27 cellular contexts compared by ENCODE assay signal in the genomic region with DNA sequence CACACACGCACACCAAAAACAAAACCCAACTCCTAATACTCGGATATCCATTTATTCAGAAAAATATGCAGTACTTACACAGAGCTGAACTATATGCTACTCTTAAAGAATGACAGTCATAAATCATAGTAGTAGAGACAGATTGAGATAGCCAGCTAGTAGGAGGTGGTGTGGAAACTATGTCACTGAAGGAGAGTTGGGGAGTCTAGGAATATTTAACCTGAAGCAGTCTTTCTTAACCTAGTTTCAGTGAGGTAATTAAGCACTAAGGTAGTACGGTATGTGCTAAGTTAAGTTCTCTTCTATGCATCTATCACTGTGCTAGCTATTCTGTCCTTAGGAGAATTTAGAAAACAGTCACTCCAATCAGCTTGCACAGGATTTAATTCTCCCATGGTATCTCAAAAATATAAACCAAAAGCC. TPM values are rescaled to one million over a fixed set of nuclear protein-coding genes. Genes with fewer than 3 reads are reported as not detected.
DNase-seq lines count a peak whose midpoint lies in the region; ATAC-seq, FAIRE-seq and TF ChIP-seq lines count a peak whose summit lies in the region.
"Had no signal": no experiment of that assay in that cellular context is flagged by ENCODE, and none has a peak within 500 bp of the region (broad histone marks: within the 10 kb centered on the region; RNA-seq: fewer than 3 reads in every experiment).

No MANE protein-coding gene starts in this region.

- no peaks in the 10 kb centered on the region for H4K20me1 ChIP-seq in GM12878 (ENCODE audit: control insufficient read depth, insufficient read depth)
- no peaks in the 10 kb centered on the region for H4K20me1 ChIP-seq in Karpas-422 (ENCODE audit: insufficient read depth, low read depth, low read length)

- H3K4me3 Mint-ChIP-seq in nephron progenitor cell, result peak overlapping the region; percentile 5
- H3K4me3 Mint-ChIP-seq: activated CD4-positive, alpha-beta memory T cell treated with anti-CD3 and anti-CD28 coated beads for 36 hours; endodermal cell; stimulated activated naive B cell treated with anti-CD40 and anti-IgM and Interleukin-4, amounts not matched to agents 10 μg/mL and 1 μg/mL and 100 μg/mL, for 72 hours had no signal

- H3K4me1 Mint-ChIP-seq in nephron progenitor cell, result no peaks in the 10 kb centered on the region

- in situ Hi-C loops in GM12878 (cut with MboI), result no loop called here

- peaks cover 88% of the 10 kb centered on the region for H3K9me3 Mint-ChIP-seq in nephron progenitor cell

- RAD21 ChIA-PET in GM12878 (lab: Charles Lee; ENCODE audit: unreplicated experiment), result interaction anchor here (1.0 kb wide), 1 partner anchor 62 kb away, joined by 3 read pairs; no protein-coding TSS in a partner anchor

- WGBS in GM12878 (ENCODE audit: insufficient coverage, insufficient replicate concordance, low lambda C conversion rate, missing lambda C conversion rate), result 95% methylated on average over 3 of the region's 3 CpGs

- H3K27ac ChIP-seq in GM12878 (ENCODE audit: control insufficient read depth, insufficient read depth) (no peak overlapping the region), Karpas-422 (ENCODE audit: low read length) (no peak overlapping the region)
- H3K27ac ChIP-seq: gastroesophageal sphincter, spleen had no signal

- FAIRE-seq in GM12878 (lab: Jason Lieb, UNC), result no peak
- FAIRE-seq: colon, keratinocyte had no signal

- DNase-seq in A172 (ENCODE audit: low spot score) (peak; percentile 23), HEK293T (ENCODE audit: extremely low spot score) (peak; percentile 6), GM12878 (ENCODE audit: low read depth, low spot score) (no peak), nephron progenitor cell (no peak), NCI-H1436 (lab: John Stamatoyannopoulos, UW) (no peak), activated gamma-delta T cell (lab: John Stamatoyannopoulos, UW) (no peak), Karpas-422 (no peak), hippocampal formation (lab: John Stamatoyannopoulos, UW) (no peak)
- DNase-seq: activated CD4-positive, alpha-beta memory T cell treated with anti-CD3 and anti-CD28 coated beads for 36 hours; activated naive CD4-positive, alpha-beta T cell; amniotic stem cell; C1 segment of cervical spinal cord; EL; endodermal cell; HCEC 1CT; NCI-H1417; NCI-H2081 treated with DMSO at 0.1 percent for 48 hours; NCI-H446 treated with DMSO at 0.1 percent for 48 hours; nucleus accumbens; OCI-M1; spleen; stimulated activated CD4-positive, alpha-beta T cell treated with anti-CD3 and anti-CD28 coated beads, Interleukin-2, amount 100 ng/mL, for 48 hours; stimulated activated naive B cell treated with anti-CD40 and anti-IgM and Interleukin-4, amounts not matched to agents 10 μg/mL and 1 μg/mL and 100 μg/mL, for 72 hours had no signal

- H3K27ac Mint-ChIP-seq in nephron progenitor cell, result no peak overlapping the region
- H3K27ac Mint-ChIP-seq: activated CD4-positive, alpha-beta memory T cell treated with anti-CD3 and anti-CD28 coated beads for 36 hours had no signal

- no TSS peak for BruUV-seq in GM12878 (replicated peaks; lab: Mats Ljungman, UMichigan)

- H3K36me3 Mint-ChIP-seq in nephron progenitor cell (ENCODE audit: low read depth), result peaks cover 93% of the 10 kb centered on the region

- POLR2A ChIA-PET in HEK293T (lab: Yijun Ruan, JAX) (no interaction called here), GM12878 (lab: Charles Lee) (interaction anchor here (1.2 to 1.8 kb wide), 2 partner anchors 13 to 53 kb away, joined by 4 to 5 read pairs; no protein-coding TSS in a partner anchor)

- no peak for TF ChIP-seq RAD21 in GM12878 (IDR thresholded peaks at IDR 0.05; ENCODE audit: insufficient read depth, low read depth, low read length)

- intact Hi-C loops in GM12878 (cut with micrococcal nuclease; ENCODE audit: unreplicated experiment), result no loop called here

- H3K4me1 ChIP-seq in GM12878 (ENCODE audit: control insufficient read depth, insufficient read depth, low read length) (peaks cover 9% of the 10 kb centered on the region), Karpas-422 (ENCODE audit: low read length) (peaks cover 5% of the 10 kb centered on the region; the same call in 1 of the 2 replicates)
- H3K4me1 ChIP-seq: gastroesophageal sphincter, spleen had no signal

- H3K4me3 ChIP-seq in GM12878 (no peak overlapping the region), Karpas-422 (ENCODE audit: low read length) (no peak overlapping the region)
- H3K4me3 ChIP-seq: gastroesophageal sphincter, spleen had no signal

- SMC1A ChIA-PET in GM12878 (lab: Charles Lee; ENCODE audit: uncharacterized antibody, unreplicated experiment), result interaction anchor here (0.6 to 1.5 kb wide), 7 partner anchors 9 to 60 kb away, joined by 3 to 6 read pairs (median 3); no protein-coding TSS in a partner anchor

- H3K79me2 ChIP-seq in GM12878 (ENCODE audit: control insufficient read depth, insufficient read depth, low read length) (no peaks in the 10 kb centered on the region), Karpas-422 (ENCODE audit: low read length) (peaks cover 18% of the 10 kb centered on the region)

- peak; percentile 26; the same call in 2 of the 3 replicates for ATAC-seq in GM12878
- ATAC-seq: gastroesophageal sphincter; Right ventricle myocardium inferior; stimulated activated naive B cell treated with anti-CD40 and anti-IgM and Interleukin-4, amounts not matched to agents 10 μg/mL and 1 μg/mL and 100 μg/mL, for 72 hours had no signal

- no peaks in the 10 kb centered on the region for H3K9me2 ChIP-seq in Karpas-422 (replicated peaks; ENCODE audit: insufficient read depth, low read length)

- CTCF ChIA-PET in HEK293T (lab: Yijun Ruan, JAX), result no interaction called here
- CTCF ChIA-PET in GM12878 (lab: Yijun Ruan, JAX), result interaction anchor here (0.7 to 0.9 kb wide), 3 partner anchors 9 to 113 kb away, joined by 3 to 5 read pairs (median 3); no protein-coding TSS in a partner anchor

- H3K36me3 ChIP-seq in GM12878 (ENCODE audit: control insufficient read depth in 2 of 2, insufficient read depth in 2 of 2, low read length in 1 of 2), result peaks cover 0 to 2% of the 10 kb centered on the region in 2 experiments; a peak in 2 of 4 replicates
- peaks cover 14% of the 10 kb centered on the region for H3K36me3 ChIP-seq in Karpas-422 (ENCODE audit: insufficient read depth, low read length)

- no peak overlapping the region for H3K9ac ChIP-seq in GM12878 (ENCODE audit: control insufficient read depth, insufficient read depth, low read length)
- H3K9ac ChIP-seq in Karpas-422 (ENCODE audit: low read length), result no peak overlapping the region

- peaks cover 16% of the 10 kb centered on the region for H3K9me3 ChIP-seq in GM12878 (replicated peaks; ENCODE audit: control insufficient read depth, insufficient read depth, low read length)
- H3K9me3 ChIP-seq in Karpas-422 (ENCODE audit: low read length), result no peaks in the 10 kb centered on the region

- no peak for TF ChIP-seq POLR2A in GM12878 (IDR thresholded peaks at IDR 0.05; ENCODE audit: low read depth, low read length)

- H3K4me2 ChIP-seq in GM12878 (ENCODE audit: control insufficient read depth, insufficient read depth) (no peak overlapping the region), Karpas-422 (ENCODE audit: low read depth, low read length, poor library complexity, severe bottlenecking) (no peak overlapping the region)

- no peak for TF ChIP-seq EP300 in GM12878 (IDR thresholded peaks at IDR 0.05; ENCODE audit: borderline replicate concordance in 1 of 2, control insufficient read depth in 1 of 2, low read depth in 2 of 2, low read length in 2 of 2)

- no peaks in the 10 kb centered on the region for H3K27me3 Mint-ChIP-seq in nephron progenitor cell (ENCODE audit: low read depth, poor library complexity)
- H3K27me3 Mint-ChIP-seq: activated CD4-positive, alpha-beta memory T cell treated with anti-CD3 and anti-CD28 coated beads for 36 hours; stimulated activated naive B cell treated with anti-CD40 and anti-IgM and Interleukin-4, amounts not matched to agents 10 μg/mL and 1 μg/mL and 100 μg/mL, for 72 hours had no signal

- TF ChIP-seq CTCF in GM12878 (IDR thresholded peaks at IDR 0.05 in 2 of 3, conservative IDR thresholded peaks at IDR 0.05 in 1 of 3; ENCODE audit: control insufficient read depth in 2 of 3, extremely low read depth in 1 of 3, insufficient read depth in 1 of 3, low read depth in 3 of 3, low read length in 3 of 3) (no peak), nephron progenitor cell (IDR thresholded peaks at IDR 0.05) (no peak)

- H3K27me3 ChIP-seq in GM12878 (replicated peaks in 1 of 2; ENCODE audit: control insufficient read depth in 2 of 2, insufficient read depth in 2 of 2, low read length in 1 of 2) (no peaks in the 10 kb centered on the region), Karpas-422 (ENCODE audit: low read length) (no peaks in the 10 kb centered on the region)
- H3K27me3 ChIP-seq: gastroesophageal sphincter, spleen had no signal

- H2AFZ ChIP-seq in GM12878 (ENCODE audit: control insufficient read depth, low read depth, low read length) (no peak overlapping the region), Karpas-422 (ENCODE audit: low read length) (no peak overlapping the region)

TF ChIP-seq in GM12878, 131 proteins besides CTCF, POLR2A, EP300 and RAD21 (continues in another document):
- TF ChIP-seq RELA (IDR thresholded peaks at IDR 0.05; ENCODE audit: borderline replicate concordance, partially characterized antibody) (no peak), JUND (IDR thresholded peaks at IDR 0.05; ENCODE audit: low read depth, low read length) (no peak)

RNA-seq across cellular contexts. Expression of gene ANKRD28, which starts 54.2 kb away (rescaled TPM):
- total RNA-seq in A172 (2014; rRNA removed; shearing (Covaris generic)), result 98.4 and 125 TPM in 2 replicates
- total RNA-seq in GM12878 (2013; cell fraction: nucleolus; rRNA removed), result 532 and 544 TPM in 2 replicates
- 48.9 and 58.5 TPM in 2 replicates for total RNA-seq in GM12878 (2014; rRNA removed)
- total RNA-seq in GM12878 (2014; rRNA removed; fragmentation: Illumina TruSeq; extraction: Trizol), result 58.9 and 65.4 TPM in 2 replicates
- total RNA-seq in GM12878 (2021), result 51.9 and 55.4 TPM in 2 replicates
- polyA plus RNA-seq in GM12878 (2011; ENCODE audit: low read depth), result 24.0 TPM
- polyA plus RNA-seq in GM12878 (2011; rRNA removed), result 105 and 132 TPM in 2 replicates
- polyA plus RNA-seq in GM12878 (2011; cell fraction: cytosol; rRNA removed), result 45.9 and 56.4 TPM in 2 replicates
- polyA plus RNA-seq in GM12878 (2011; cell fraction: nucleus; rRNA removed), result 158 and 206 TPM in 2 replicates
- 24.5 and 30.8 TPM in 2 replicates for polyA plus RNA-seq in GM12878 (2012)
- polyA plus RNA-seq in GM12878 (2014; fragmentation: Illumina TruSeq; extraction: Trizol), result 42.3 and 50.2 TPM in 2 replicates
- 10 to 100 TPM; 12.3 to 13.7 TPM for polyA plus RNA-seq in GM12878 (2014; fragmentation: Nextera tagmentation; extraction: Ambion mirVana)
- polyA plus RNA-seq in GM12878 (2014; rRNA removed), result 34.3 and 36.2 TPM in 2 replicates
- polyA plus RNA-seq in GM12878 (2016; fragmentation: Nextera tagmentation; extraction: Ambion mirVana), result 10 to 100 TPM; 11.2 to 20.6 TPM
- 171 and 281 TPM in 2 replicates for polyA minus RNA-seq in GM12878 (2011; rRNA and poly(A)+ RNA removed)
- 37.0 and 48.7 TPM in 2 replicates for polyA minus RNA-seq in GM12878 (2011; cell fraction: cytosol; rRNA and poly(A)+ RNA removed)
- polyA minus RNA-seq in GM12878 (2011; cell fraction: nucleus; rRNA and poly(A)+ RNA removed), result 142 and 203 TPM in 2 replicates
- 70.3 and 113 TPM in 2 replicates for total RNA-seq in Karpas-422 (2014; rRNA removed; shearing (Covaris generic); ENCODE audit: low replicate concordance)

Comparison
In these comparisons a context has a peak if more than half of its experiments do, and no peak if none do; other contexts are left out.
1. DNase-seq: peak in A172 (single experiment) and HEK293T (single experiment); none in GM12878 (single experiment), nephron progenitor cell (single experiment), NCI-H1436 (single experiment), activated gamma-delta T cell (single experiment), Karpas-422 (single experiment) and hippocampal formation (0 of 2).